ENCODE assay signal across 1 cellular context in genomic region chr9:130693426-130694191, GRCh38.
TF ChIP-seq lines count a peak whose summit lies in the region.

Gene EXOSC2, plus strand, starts transcription at chr9:130693780. Its CDS starts 12 bp downstream, at chr9:130693792.

TF ChIP-seq in K562, 482 proteins besides CTCF, POLR2A, EP300 and RAD21 (continued from another document and continues in another):
- TF ChIP-seq PATZ1 (CRISPR knock-in tag; IDR thresholded peaks at IDR 0.05; ENCODE audit: borderline replicate concordance) = no peak
- TF ChIP-seq FOSL1 (tag; conservative IDR thresholded peaks at IDR 0.05) = no peak
- no peak for TF ChIP-seq MAFK (IDR thresholded peaks at IDR 0.05; ENCODE audit: low read length)
- no peak for TF ChIP-seq TFAM (CRISPR knock-in tag; conservative IDR thresholded peaks at IDR 0.05)
- peak; percentile 88 for TF ChIP-seq ZFX (CRISPR knock-in tag; IDR thresholded peaks at IDR 0.05)
- TF ChIP-seq MLLT1 (IDR thresholded peaks at IDR 0.05) = 0 out of 4 replicates have a peak, but pooled peaks of 1 of the 2 experiments have one; percentile 23
- TF ChIP-seq HNRNPK (IDR thresholded peaks at IDR 0.05; ENCODE audit: low read depth, low read length, poor library complexity, severe bottlenecking) = no peak
- TF ChIP-seq MLX (CRISPR knock-in tag; conservative IDR thresholded peaks at IDR 0.05) = no peak
- TF ChIP-seq SMARCE1 (IDR thresholded peaks at IDR 0.05) = no peak
- no peak for TF ChIP-seq ZNF609 (CRISPR knock-in tag; IDR thresholded peaks at IDR 0.05; ENCODE audit: borderline replicate concordance)
- TF ChIP-seq CLOCK (CRISPR knock-in tag; IDR thresholded peaks at IDR 0.05; ENCODE audit: borderline replicate concordance) = no peak
- TF ChIP-seq SIN3A (IDR thresholded peaks at IDR 0.05; ENCODE audit: borderline replicate concordance in 2 of 2, control insufficient read depth in 1 of 2, low read depth in 2 of 2, low read length in 2 of 2) = peak in 1 of 2 experiments; percentile 87; a peak in 2 of 4 replicates
- TF ChIP-seq THRAP3 (IDR thresholded peaks at IDR 0.05; ENCODE audit: borderline replicate concordance) = no peak
- TF ChIP-seq NCOA6 (IDR thresholded peaks at IDR 0.05) = no peak
- TF ChIP-seq MYC (IDR thresholded peaks at IDR 0.05; ENCODE audit: low read depth, low read length) = peak; percentile 96
- TF ChIP-seq MYC (CRISPR knock-in tag; IDR thresholded peaks at IDR 0.05; ENCODE audit: borderline replicate concordance, low read depth) = peak; percentile 81; the same call in 1 of the 2 replicates
- no peak for TF ChIP-seq NR2F6 (CRISPR knock-in tag; IDR thresholded peaks at IDR 0.05)
- peak; percentile 53 to 63; a peak in 3 of 4 replicates for TF ChIP-seq SIX5 (IDR thresholded peaks at IDR 0.05; ENCODE audit: borderline replicate concordance in 1 of 2, insufficient read depth in 1 of 2, low read depth in 1 of 2, low read length in 2 of 2)
- TF ChIP-seq HDAC8 (tag; IDR thresholded peaks at IDR 0.05) = peak; percentile 32; the same call in 1 of the 2 replicates
- 0 out of 2 replicates have a peak, but pooled peaks have one; percentile 22 for TF ChIP-seq FOXJ2 (tag; IDR thresholded peaks at IDR 0.05)
- TF ChIP-seq RAD51 (IDR thresholded peaks at IDR 0.05; ENCODE audit: borderline replicate concordance, low read depth) = no peak
- no peak for TF ChIP-seq HNRNPUL1 (IDR thresholded peaks at IDR 0.05; ENCODE audit: low read length)
- no peak for TF ChIP-seq ZNF449 (CRISPR knock-in tag; IDR thresholded peaks at IDR 0.05)
- TF ChIP-seq E2F5 (CRISPR knock-in tag; IDR thresholded peaks at IDR 0.05) = peak; percentile 79; the same call in 1 of the 2 replicates
- no peak for TF ChIP-seq E2F8 (IDR thresholded peaks at IDR 0.05; ENCODE audit: low read depth, partially characterized antibody)
- peak; percentile 96 for TF ChIP-seq SUPT5H (IDR thresholded peaks at IDR 0.05)
- no peak for TF ChIP-seq SMARCA4 (IDR thresholded peaks at IDR 0.05)
- TF ChIP-seq KAT7 (CRISPR knock-in tag; IDR thresholded peaks at IDR 0.05; ENCODE audit: borderline replicate concordance) = no peak
- no peak for TF ChIP-seq CUX1 (CRISPR knock-in tag; IDR thresholded peaks at IDR 0.05)
- peak; percentile 90 for TF ChIP-seq RBBP5 (IDR thresholded peaks at IDR 0.05; ENCODE audit: borderline replicate concordance, insufficient read depth, low read length, poor library complexity, severe bottlenecking)
- no peak for TF ChIP-seq HNRNPH1 (optimal IDR thresholded peaks at IDR 0.05; ENCODE audit: low read depth, low read length)
- no peak for TF ChIP-seq ZNF561 (CRISPR knock-in tag; conservative IDR thresholded peaks at IDR 0.05)
- no peak for TF ChIP-seq PHB (CRISPR knock-in tag; IDR thresholded peaks at IDR 0.05)
